23 cellular contexts compared by ENCODE assay signal in the genomic region with DNA sequence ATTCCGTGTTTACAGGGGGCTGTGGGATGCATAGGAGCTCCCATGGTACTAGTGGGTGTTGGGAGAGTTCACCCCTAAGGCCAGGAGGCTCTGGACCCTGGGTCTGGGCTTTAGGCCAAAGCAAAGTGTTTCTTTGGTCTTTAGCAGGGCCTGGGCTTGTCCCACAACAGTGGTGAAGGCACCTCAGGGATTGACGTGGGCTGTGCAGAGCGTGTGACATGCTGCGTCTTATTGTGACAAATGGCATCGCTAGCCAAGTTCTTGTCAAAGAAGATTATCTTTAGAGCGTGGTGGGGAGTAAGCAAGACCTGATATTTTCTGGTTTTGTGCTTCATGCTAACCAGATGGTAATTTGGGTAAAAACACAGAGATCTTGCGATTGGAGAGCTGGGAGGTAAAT.
DNase-seq lines count a peak whose midpoint lies in the region; ATAC-seq and TF ChIP-seq lines count a peak whose summit lies in the region.
"Had no signal": no experiment of that assay in that cellular context is flagged by ENCODE, and none has a peak within 500 bp of the region (broad histone marks: within the 10 kb centered on the region; RNA-seq: fewer than 3 reads in every experiment).

No MANE protein-coding gene starts in this region.

- TF ChIP-seq RAD21 in SK-N-SH (IDR thresholded peaks at IDR 0.05; ENCODE audit: low read length) = no peak

- H2AFZ ChIP-seq in SK-N-SH (ENCODE audit: low read depth) = no peak overlapping the region

- H3K9me3 Mint-ChIP-seq in natural killer cell = no peaks in the 10 kb centered on the region
- H3K9me3 Mint-ChIP-seq in activated T-cell treated with anti-CD3 and anti-CD28 coated beads, Interleukin-2, amount 50 U/mL, for 24 hours = no peaks in the 10 kb centered on the region

- 74% methylated on average over 7 of the region's 7 CpGs for WGBS in SK-N-SH (ENCODE audit: low lambda C conversion rate)

- H3K27me3 ChIP-seq in SK-N-SH (ENCODE audit: insufficient read depth) (no peaks in the 10 kb centered on the region), upper lobe of right lung (no peaks in the 10 kb centered on the region)
- H3K27me3 ChIP-seq: BLaER1, MG63, Peyer's patch had no signal

- H3K4me1 Mint-ChIP-seq in natural killer cell = peaks cover 68 to 76% of the 10 kb centered on the region in 2 donors
- H3K4me1 Mint-ChIP-seq in activated T-cell treated with anti-CD3 and anti-CD28 coated beads, Interleukin-2, amount 50 U/mL, for 24 hours (ENCODE audit: low read depth) = peaks cover 66% of the 10 kb centered on the region

- H3F3A ChIP-seq in SK-N-SH (replicated peaks; ENCODE audit: insufficient read depth) = no peaks in the 10 kb centered on the region

- DNase-seq in SK-N-SH (peak; percentile 40), cerebellar cortex (ENCODE audit: low spot score) (peak; percentile 79), natural killer cell (no peak), upper lobe of right lung (peak; percentile 21)
- DNase-seq in activated T-cell treated with anti-CD3 and anti-CD28 coated beads, Interleukin-2, amount 50 U/mL, for 24 hours = no peak
- DNase-seq: ACHN; CD4-positive, alpha-beta memory T cell; DMS153; GDM1; MG63; NCI-H1417; NCI-H1694 treated with DMSO at 0.1 percent for 48 hours; NCI-H2081 treated with DMSO at 0.1 percent for 48 hours; NCI-H446; NCI-H526; Peyer's patch; SHP77 had no signal

- POLR2A ChIA-PET in SK-N-SH (lab: Yijun Ruan, JAX) = no interaction called here

- no peak for TF ChIP-seq EP300 in SK-N-SH (IDR thresholded peaks at IDR 0.05; ENCODE audit: borderline replicate concordance in 1 of 2, low read depth in 1 of 2, low read length in 1 of 2)

- peak overlapping the region; percentile 64 to 83 for H3K27ac Mint-ChIP-seq in natural killer cell
- H3K27ac Mint-ChIP-seq in activated T-cell treated with anti-CD3 and anti-CD28 coated beads, Interleukin-2, amount 50 U/mL, for 24 hours = no peak overlapping the region

- H3K9me3 ChIP-seq in SK-N-SH = no peaks in the 10 kb centered on the region
- no peaks in the 10 kb centered on the region for H3K9me3 ChIP-seq in upper lobe of right lung
- H3K9me3 ChIP-seq: MG63, Peyer's patch had no signal

- H3K36me3 ChIP-seq in SK-N-SH (replicated peaks in 1 of 2; ENCODE audit: control insufficient read depth in 1 of 2, insufficient read depth in 2 of 2, low read length in 1 of 2) = no peaks in the 10 kb centered on the region
- H3K36me3 ChIP-seq in upper lobe of right lung = no peaks in the 10 kb centered on the region
- H3K36me3 ChIP-seq: MG63, Peyer's patch had no signal

- intact Hi-C loops in natural killer cell (cut with micrococcal nuclease) (no loop called here), upper lobe of right lung (cut with DNase I) (no loop called here)

- H3K4me3 Mint-ChIP-seq in natural killer cell = no peak overlapping the region
- no peak overlapping the region for H3K4me3 Mint-ChIP-seq in activated T-cell treated with anti-CD3 and anti-CD28 coated beads, Interleukin-2, amount 50 U/mL, for 24 hours
- H3K4me3 Mint-ChIP-seq: CD4-positive, alpha-beta memory T cell had no signal

- H3K4me3 ChIP-seq in SK-N-SH (ENCODE audit: low read depth in 2 of 2, low read length in 1 of 2) (no peak overlapping the region), upper lobe of right lung (no peak overlapping the region)
- H3K4me3 ChIP-seq: BLaER1, MG63, Peyer's patch, SK-N-MC had no signal

- no peaks in the 10 kb centered on the region for H3K79me2 ChIP-seq in SK-N-SH (ENCODE audit: insufficient read depth)

- no peak for ATAC-seq in SK-N-SH treated with all-trans-retinoic acid at 6 μM for 48 hours
- ATAC-seq in natural killer cell = no peak
- ATAC-seq in upper lobe of right lung = no peak
- no peak for ATAC-seq in HG03469 (IDR thresholded peaks at IDR 0.05; ENCODE audit: unreplicated experiment)
- ATAC-seq in GM19395 (IDR thresholded peaks at IDR 0.05; ENCODE audit: unreplicated experiment) = no peak

- H3K4me1 ChIP-seq in SK-N-SH (ENCODE audit: control insufficient read depth in 1 of 2, insufficient read depth in 2 of 2, low read depth in 1 of 2, low read length in 1 of 2) (peaks cover 0 to 11% of the 10 kb centered on the region in 2 experiments; a peak in 1 of 4 replicates), upper lobe of right lung (no peaks in the 10 kb centered on the region)
- H3K4me1 ChIP-seq: BLaER1, Peyer's patch had no signal

- TF ChIP-seq CTCF in SK-N-SH (IDR thresholded peaks at IDR 0.05) (no peak), natural killer cell (IDR thresholded peaks at IDR 0.05) (no peak), upper lobe of right lung (IDR thresholded peaks at IDR 0.05) (no peak)

- H3K9ac ChIP-seq in SK-N-SH = no peak overlapping the region
- H3K9ac ChIP-seq: BLaER1 had no signal

- no peak overlapping the region for H3K4me2 ChIP-seq in SK-N-SH
- H3K4me2 ChIP-seq: BLaER1 had no signal

- CTCF ChIA-PET in SK-N-SH (lab: Yijun Ruan, JAX) = no interaction called here

- H3K9me2 ChIP-seq in SK-N-SH = no peaks in the 10 kb centered on the region

- no peak overlapping the region; a peak in 1 of 4 replicates for H3K27ac ChIP-seq in SK-N-SH (ENCODE audit: low read depth in 2 of 2, low read length in 1 of 2)
- H3K27ac ChIP-seq in upper lobe of right lung = no peak overlapping the region
- H3K27ac ChIP-seq: 22Rv1, BLaER1, Peyer's patch, SK-N-MC had no signal

- no peaks in the 10 kb centered on the region for H3K36me3 Mint-ChIP-seq in natural killer cell
- peaks cover 26% of the 10 kb centered on the region for H3K36me3 Mint-ChIP-seq in activated T-cell treated with anti-CD3 and anti-CD28 coated beads, Interleukin-2, amount 50 U/mL, for 24 hours (ENCODE audit: low read depth)

- no peaks in the 10 kb centered on the region for H3K27me3 Mint-ChIP-seq in natural killer cell (ENCODE audit: low read depth in 2 of 2)
- no peaks in the 10 kb centered on the region for H3K27me3 Mint-ChIP-seq in activated T-cell treated with anti-CD3 and anti-CD28 coated beads, Interleukin-2, amount 50 U/mL, for 24 hours
- H3K27me3 Mint-ChIP-seq: CD4-positive, alpha-beta memory T cell had no signal

- H4K20me1 ChIP-seq in SK-N-SH (ENCODE audit: insufficient read depth) = no peaks in the 10 kb centered on the region

TF ChIP-seq in SK-N-SH, 30 proteins besides CTCF, POLR2A, EP300 and RAD21 (continues in another document):
- TF ChIP-seq EZH2phosphoT487 (IDR thresholded peaks at IDR 0.05; ENCODE audit: borderline replicate concordance, low read depth) (no peak), ELF1 (IDR thresholded peaks at IDR 0.05) (no peak), MXI1 (IDR thresholded peaks at IDR 0.05; ENCODE audit: low read depth, low read length) (no peak), YY1 (IDR thresholded peaks at IDR 0.05; ENCODE audit: low read depth) (no peak), FOSL2 (IDR thresholded peaks at IDR 0.05; ENCODE audit: borderline replicate concordance, low read depth) (no peak), FOXJ3 (CRISPR knock-in tag; IDR thresholded peaks at IDR 0.05) (no peak), SIN3A (IDR thresholded peaks at IDR 0.05; ENCODE audit: borderline replicate concordance, low read depth, low read length) (no peak), RCOR1 (IDR thresholded peaks at IDR 0.05; ENCODE audit: low read length) (no peak), USF1 (IDR thresholded peaks at IDR 0.05; ENCODE audit: borderline replicate concordance, low read depth) (no peak)
- TF ChIP-seq, protein P1, sequence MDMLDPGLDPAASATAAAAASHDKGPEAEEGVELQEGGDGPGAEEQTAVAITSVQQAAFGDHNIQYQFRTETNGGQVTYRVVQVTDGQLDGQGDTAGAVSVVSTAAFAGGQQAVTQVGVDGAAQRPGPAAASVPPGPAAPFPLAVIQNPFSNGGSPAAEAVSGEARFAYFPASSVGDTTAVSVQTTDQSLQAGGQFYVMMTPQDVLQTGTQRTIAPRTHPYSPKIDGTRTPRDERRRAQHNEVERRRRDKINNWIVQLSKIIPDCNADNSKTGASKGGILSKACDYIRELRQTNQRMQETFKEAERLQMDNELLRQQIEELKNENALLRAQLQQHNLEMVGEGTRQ (IDR thresholded peaks at IDR 0.05; ENCODE audit: borderline replicate concordance, low read depth, low read length) = no peak

TF ChIP-seq in SK-N-SH treated with all-trans-retinoic acid at 6 μM for 48 hours, 23 proteins besides CTCF, POLR2A, EP300 and RAD21:
- no peak for TF ChIP-seq ZC3H10 (CRISPR knock-in tag; IDR thresholded peaks at IDR 0.05)

Comparison
In these comparisons a context has a peak if more than half of its experiments do, and no peak if none do; other contexts are left out.
1. DNase-seq: peak in SK-N-SH (single experiment), cerebellar cortex (single experiment) and upper lobe of right lung (single experiment); none in natural killer cell (single experiment) and activated T-cell treated with anti-CD3 and anti-CD28 coated beads, Interleukin-2, amount 50 U/mL, for 24 hours (single experiment).